8 cellular contexts compared by ENCODE assay signal in the genomic region with DNA sequence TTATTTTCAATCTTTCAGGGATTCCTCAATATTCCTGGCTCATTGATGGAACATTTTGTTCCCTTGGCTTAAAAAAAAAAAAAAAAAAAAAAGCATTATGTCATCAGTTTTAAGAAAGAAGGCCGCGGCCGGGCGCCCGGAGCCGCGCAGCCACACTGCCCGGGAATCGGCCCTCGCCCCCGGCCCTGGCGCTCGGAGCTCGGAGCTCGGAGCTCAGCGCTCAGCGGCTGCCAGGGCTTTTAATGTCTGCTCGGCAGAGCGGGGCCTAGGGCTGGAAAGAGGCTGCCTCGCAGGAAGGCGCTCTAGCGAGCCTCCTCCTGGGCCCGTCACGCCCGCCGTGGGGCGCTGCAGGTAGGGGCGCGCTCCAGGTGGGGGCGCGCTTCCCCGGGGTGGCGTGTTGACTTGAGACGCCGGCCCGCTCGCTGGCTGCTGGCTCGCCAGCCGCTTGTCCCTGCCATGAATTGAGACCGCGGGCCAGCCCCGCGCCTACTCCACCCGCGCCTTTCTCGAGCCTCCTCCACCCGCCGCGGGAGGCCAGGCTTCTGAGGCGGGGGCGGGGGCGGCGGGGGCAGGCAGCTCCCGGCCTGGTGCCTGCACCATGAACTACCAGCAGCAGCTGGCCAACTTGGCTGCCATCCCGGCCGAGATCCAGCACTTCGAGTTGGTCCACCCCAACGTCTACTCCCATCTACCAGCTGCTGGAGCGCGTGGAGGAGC. TPM values are rescaled to one million over a fixed set of nuclear protein-coding genes. Genes with fewer than 3 reads are reported as not detected.
DNase-seq lines count a peak whose midpoint lies in the region; ATAC-seq and TF ChIP-seq lines count a peak whose summit lies in the region.

No MANE protein-coding gene starts in this region.

- H3K9me3 ChIP-seq in heart left ventricle = no peaks in the 10 kb centered on the region
- H3K9me3 ChIP-seq in prostate gland = no peaks in the 10 kb centered on the region

- WGBS in heart left ventricle, 4 donors = 3 to 8% (median 6%) methylated on average over 26 to 60 of the region's 60 CpGs
- 4% methylated on average over 49 of the region's 60 CpGs for WGBS in prostate gland

- no peaks in the 10 kb centered on the region for H3K36me3 ChIP-seq in ACC112 (ENCODE audit: insufficient read depth, low read length)
- H3K36me3 ChIP-seq in heart left ventricle = no peaks in the 10 kb centered on the region
- H3K36me3 ChIP-seq in prostate gland = no peaks in the 10 kb centered on the region

- peak overlapping the region; percentile 33; the same call in 1 of the 2 replicates for H3K4me3 ChIP-seq in ACC112 (ENCODE audit: low read depth, low read length)
- peak overlapping the region in 10 of 12 donors; percentile 25 to 56 (median 44) for H3K4me3 ChIP-seq in heart left ventricle
- H3K4me3 ChIP-seq in prostate gland = peak overlapping the region; percentile 23 to 32

- H3K4me1 ChIP-seq in ACC112 (ENCODE audit: control insufficient read depth, insufficient read depth, low read length, unreplicated experiment) = no peaks in the 10 kb centered on the region
- H3K4me1 ChIP-seq in heart left ventricle = peaks cover 0 to 9% (median 0%) of the 10 kb centered on the region in 12 donors
- no peaks in the 10 kb centered on the region for H3K4me1 ChIP-seq in prostate gland (replicated peaks)

- H3K27me3 ChIP-seq in ACC112 (ENCODE audit: insufficient read depth, low read length) (peaks cover 52% of the 10 kb centered on the region), heart left ventricle (peaks cover 0 to 47% (median 15%) of the 10 kb centered on the region in 9 donors), prostate gland (replicated peaks; ENCODE audit: insufficient read depth) (no peaks in the 10 kb centered on the region)

- H3K27ac ChIP-seq in ACC112 (ENCODE audit: low read depth, low read length) = no peak overlapping the region
- H3K27ac ChIP-seq in heart left ventricle = peak overlapping the region in 6 of 12 donors; percentile 19 to 69 (median 44)
- H3K27ac ChIP-seq in prostate gland = peak overlapping the region; percentile 78 to 87

- no peaks in the 10 kb centered on the region for H3K9me3 Mint-ChIP-seq in HFFc6

- TF ChIP-seq POLR2A in heart left ventricle (IDR thresholded peaks at IDR 0.05) = no peak
- no peak for TF ChIP-seq POLR2A in prostate gland (IDR thresholded peaks at IDR 0.05)

- no peaks in the 10 kb centered on the region for H3K79me2 ChIP-seq in ACC112 (ENCODE audit: control insufficient read depth, insufficient read depth, low read length, unreplicated experiment)

- H3K4me1 Mint-ChIP-seq in HFFc6 (ENCODE audit: low read depth) = no peaks in the 10 kb centered on the region

- intact Hi-C loops in heart left ventricle (cut with DNase I) = no loop called here
- intact Hi-C loops in prostate gland (cut with DNase I) = no loop called here

- H3K27me3 Mint-ChIP-seq in HFFc6 (ENCODE audit: insufficient read depth) = peaks cover 9% of the 10 kb centered on the region

- H2AFZ ChIP-seq in ACC112 (ENCODE audit: low read length, unreplicated experiment) = no peak overlapping the region

- ATAC-seq in heart left ventricle = peak in 3 of 4 donors; percentile 53 to 90 (median 80)
- no peak for ATAC-seq in HG02678 (IDR thresholded peaks at IDR 0.05; ENCODE audit: unreplicated experiment)
- ATAC-seq in HG03565 (IDR thresholded peaks at IDR 0.05; ENCODE audit: unreplicated experiment) = no peak
- no peak for ATAC-seq in HG03520 (IDR thresholded peaks at IDR 0.05; ENCODE audit: unreplicated experiment)

- no peak for DNase-seq in HFFc6
- peak; percentile 63 for DNase-seq in SW480 (ENCODE audit: low spot score)
- DNase-seq in heart left ventricle = peak; percentile 15 to 67 (median 52)
- DNase-seq in prostate gland (ENCODE audit: low spot score) = peak; percentile 55

- no peak overlapping the region for H3K4me3 Mint-ChIP-seq in HFFc6

- H3K36me3 Mint-ChIP-seq in HFFc6 (ENCODE audit: low read depth) = no peaks in the 10 kb centered on the region

- TF ChIP-seq CTCF in HFFc6 (IDR thresholded peaks at IDR 0.05) (peak; percentile 50), heart left ventricle (IDR thresholded peaks at IDR 0.05) (peak; percentile 15 to 57 (median 44)), prostate gland (IDR thresholded peaks at IDR 0.05) (peak; percentile 43 to 69 (median 54))

- no peak overlapping the region for H3K27ac Mint-ChIP-seq in HFFc6

RNA-seq across cellular contexts. Expression of a gene that starts 5.4 kb away (rescaled TPM):
- total RNA-seq in HFFc6 (2021; fragmentation: NEBNext Ultra II Directional; extraction: Animal tissue kit (Norgen Biotek cat#: 25700)) = not detected
- under 1 TPM in 1 of 9 donors, not detected in 8; 0.34 TPM for total RNA-seq in heart left ventricle
- polyA plus RNA-seq in heart left ventricle = not detected
- total RNA-seq in prostate gland = 1 to 10 TPM; 3.8 to 7.6 TPM

RNA-seq across cellular contexts. Expression of a gene that starts 10.5 kb away (rescaled TPM):
- not detected for total RNA-seq in HFFc6 (2021; fragmentation: NEBNext Ultra II Directional; extraction: Animal tissue kit (Norgen Biotek cat#: 25700))
- total RNA-seq in heart left ventricle (not detected), prostate gland (not detected)
- polyA plus RNA-seq in heart left ventricle = not detected

Comparison
In these comparisons a context has a peak if more than half of its experiments do, and no peak if none do; other contexts are left out.
1. ATAC-seq: peak in heart left ventricle (3 of 4); none in HG02678 (single experiment), HG03565 (single experiment) and HG03520 (single experiment).
2. Peak in every context shown above with its lines, with median percentiles within 50 percentile points of each other: H3K4me3 ChIP-seq and CTCF ChIP-seq.